ENCODE assay signal across 1 cellular context in genomic region chr12:6958609-6959375, GRCh38.
TF ChIP-seq lines count a peak whose summit lies in the region.

No MANE protein-coding gene starts in this region.

TF ChIP-seq in IMR-90, 13 proteins besides CTCF, POLR2A, EP300 and RAD21:
- TF ChIP-seq MXI1 (IDR thresholded peaks at IDR 0.05; ENCODE audit: borderline replicate concordance, low read depth, low read length), result no peak
- TF ChIP-seq CHD1 (IDR thresholded peaks at IDR 0.05; ENCODE audit: low read depth, low read length), result no peak
- TF ChIP-seq RCOR1 (IDR thresholded peaks at IDR 0.05; ENCODE audit: insufficient replicate concordance, low read length), result no peak
- no peak for TF ChIP-seq BHLHE40 (IDR thresholded peaks at IDR 0.05; ENCODE audit: low read depth, low read length)
- TF ChIP-seq ELK1 (IDR thresholded peaks at IDR 0.05; ENCODE audit: borderline replicate concordance, low read depth, low read length), result no peak
- no peak for TF ChIP-seq MAZ (IDR thresholded peaks at IDR 0.05; ENCODE audit: borderline replicate concordance, low read depth, low read length)
- TF ChIP-seq USF2 (IDR thresholded peaks at IDR 0.05; ENCODE audit: low read depth, low read length), result no peak
- TF ChIP-seq CEBPB (IDR thresholded peaks at IDR 0.05; ENCODE audit: low read depth, low read length), result no peak
- no peak for TF ChIP-seq NFE2L2 (IDR thresholded peaks at IDR 0.05; ENCODE audit: low read depth, low read length)
- TF ChIP-seq MAFK (IDR thresholded peaks at IDR 0.05; ENCODE audit: low read depth, low read length), result no peak
- no peak for TF ChIP-seq FOS (IDR thresholded peaks at IDR 0.05; ENCODE audit: low read depth, low read length)
- TF ChIP-seq RFX5 (IDR thresholded peaks at IDR 0.05; ENCODE audit: low read depth, low read length), result no peak
- TF ChIP-seq SMC3 (IDR thresholded peaks at IDR 0.05; ENCODE audit: low read depth, low read length), result no peak
